ENCODE assay signal across 8 cellular contexts in the genomic region with DNA sequence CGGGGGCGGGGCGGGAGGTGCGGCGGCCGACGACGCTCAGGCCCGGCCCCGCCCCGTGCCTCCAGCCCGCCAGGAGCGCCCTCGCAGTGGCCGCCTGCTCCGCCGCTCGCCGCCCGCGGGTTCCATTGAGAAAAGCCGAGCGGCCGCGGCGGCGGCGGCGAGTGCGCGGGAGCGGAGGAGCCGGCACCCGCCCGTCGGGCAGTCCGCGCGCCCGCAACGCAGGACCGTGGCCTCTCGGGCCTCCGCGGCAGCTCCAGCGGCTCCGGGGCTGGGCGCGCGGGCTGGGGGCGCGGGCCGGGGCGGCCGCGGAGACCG. TPM values are rescaled to one million over a fixed set of nuclear protein-coding genes. Genes with fewer than 3 reads are reported as not detected.
DNase-seq lines count a peak whose midpoint lies in the region; ATAC-seq and TF ChIP-seq lines count a peak whose summit lies in the region.

Gene ZFPM1 (plus strand): TSS at position 64 of the 315 bp plus-strand sequence. CDS start 359 bp downstream, outside the sequence.

- peak within 1 kb of the TSS; percentile 95 for H3K4me2 ChIP-seq in mesenchymal stem cell (ENCODE audit: low read length, poor library complexity, severe bottlenecking)

- peak within 1 kb of the TSS; percentile 42 for H2AFZ ChIP-seq in mesenchymal stem cell (ENCODE audit: low read depth, low read length)

- H4K8ac ChIP-seq in mesenchymal stem cell (ENCODE audit: low read length) = peak within 1 kb of the TSS; percentile 90

- peaks cover 7 to 46% (median 33%) of the 10 kb centered on the region in 9 donors for H3K4me1 ChIP-seq in heart right ventricle
- peaks cover 41% of the 10 kb centered on the region for H3K4me1 ChIP-seq in mesenchymal stem cell (ENCODE audit: control insufficient read depth, insufficient read depth, low read depth, low read length)

- H3K27ac ChIP-seq in heart right ventricle (peak within 1 kb of the TSS in 8 of 10 donors; percentile 56 to 90 (median 70)), angular gyrus (ENCODE audit: low read depth, low read length) (peak within 1 kb of the TSS; percentile 82), mesenchymal stem cell (ENCODE audit: low read length, poor library complexity, severe bottlenecking) (no peak within 1 kb of the TSS)

- peak within 1 kb of the TSS; percentile 71 for H3K9ac ChIP-seq in mesenchymal stem cell (ENCODE audit: low read length)

- H2BK120ac ChIP-seq in mesenchymal stem cell (ENCODE audit: low read depth, low read length) = peak within 1 kb of the TSS; percentile 94

- H3K79me1 ChIP-seq in mesenchymal stem cell (replicated peaks; ENCODE audit: low read length, poor library complexity, severe bottlenecking) = peaks cover 22% of the 10 kb centered on the region

- H2AK5ac ChIP-seq in mesenchymal stem cell (ENCODE audit: low read length, severe bottlenecking) = no peak within 1 kb of the TSS

- peak within 1 kb of the TSS; percentile 19 for H2BK5ac ChIP-seq in mesenchymal stem cell (ENCODE audit: low read depth, low read length, poor library complexity, severe bottlenecking)

- DNase-seq in heart right ventricle (no peak), Right ventricle myocardium inferior (ENCODE audit: missing footprints) (no peak), mesenchymal stem cell (no peak), Ammon's horn (ENCODE audit: low spot score) (no peak), iPS-NIHi11 (ENCODE audit: low spot score) (no peak), hepatic stellate cell (ENCODE audit: low spot score) (no peak)
- DNase-seq in NK-92 treated with Interleukin-12 subunit alpha and Interleukin-12 subunit beta, amount 100 ng/mL, for 24 hours (lab: John Stamatoyannopoulos, UW) = no peak

- H2BK15ac ChIP-seq in mesenchymal stem cell (ENCODE audit: low read depth, poor library complexity, severe bottlenecking) = peak within 1 kb of the TSS; percentile 94

- H3K18ac ChIP-seq in mesenchymal stem cell (ENCODE audit: low read depth in 1 of 2, low read length in 2 of 2) = peak within 1 kb of the TSS; percentile 89 to 98

- H3K36me3 ChIP-seq in heart right ventricle (no peaks in the 10 kb centered on the region), mesenchymal stem cell (ENCODE audit: control insufficient read depth in 1 of 2, insufficient read depth in 2 of 2, low read depth in 1 of 2, low read length in 2 of 2) (no peaks in the 10 kb centered on the region)

- 1% methylated on average over 45 to 57 of the region's 57 CpGs for WGBS in heart right ventricle, 2 donors
- 0% methylated on average over 17 of the region's 57 CpGs for WGBS in mesenchymal stem cell

- peak within 1 kb of the TSS; percentile 38 to 85 (median 67) for H3K4me3 ChIP-seq in heart right ventricle
- peak within 1 kb of the TSS; percentile 69 to 78 for H3K4me3 ChIP-seq in mesenchymal stem cell (ENCODE audit: insufficient read depth in 1 of 2, low read depth in 1 of 2, low read length in 2 of 2)

- peak within 1 kb of the TSS in 1 of 2 experiments; percentile 64 for H3K14ac ChIP-seq in mesenchymal stem cell (ENCODE audit: low read length in 2 of 2)

- ATAC-seq in heart right ventricle (no peak), Right ventricle myocardium inferior (no peak)

- no peaks in the 10 kb centered on the region for H3K9me3 ChIP-seq in heart right ventricle
- H3K9me3 ChIP-seq in mesenchymal stem cell (ENCODE audit: control insufficient read depth, low read length) = no peaks in the 10 kb centered on the region

- H3K27me3 ChIP-seq in heart right ventricle = peaks cover 0 to 33% (median 0%) of the 10 kb centered on the region in 7 donors
- peaks cover 36 to 38% of the 10 kb centered on the region in 2 experiments for H3K27me3 ChIP-seq in mesenchymal stem cell (ENCODE audit: control insufficient read depth in 1 of 2, insufficient read depth in 1 of 2, low read length in 2 of 2)

- intact Hi-C loops in heart right ventricle (cut with DNase I) (no loop called here), Right ventricle myocardium inferior (cut with DNase I) (no loop called here)

- peak within 1 kb of the TSS; percentile 85 for H4K91ac ChIP-seq in mesenchymal stem cell (ENCODE audit: low read length)

- peak within 1 kb of the TSS; percentile 50 to 80 for H2BK12ac ChIP-seq in mesenchymal stem cell (ENCODE audit: low read length in 2 of 2)

- peak within 1 kb of the TSS in 1 of 2 experiments; percentile 52 for H3K4ac ChIP-seq in mesenchymal stem cell (ENCODE audit: low read depth in 1 of 2, low read length in 2 of 2)

- no peak for TF ChIP-seq CTCF in heart right ventricle (IDR thresholded peaks at IDR 0.05)

- H3K23ac ChIP-seq in mesenchymal stem cell (ENCODE audit: low read length in 2 of 2) = no peak within 1 kb of the TSS

RNA-seq across cellular contexts. Expression of gene ZFPM1, which starts in this region (rescaled TPM):
- 1 to 10 TPM; 3.2 to 6.0 (median 4.4) TPM for total RNA-seq in heart right ventricle
- 10 to 100 TPM in 1 of 2 donors, 1 to 10 TPM in 1; 2.0 to 10.4 TPM for polyA plus RNA-seq in heart right ventricle
- total RNA-seq in Right ventricle myocardium inferior = 4.1 TPM
- polyA plus RNA-seq in mesenchymal stem cell (2013, experiment 1 of 2) = 3.4 TPM
- polyA plus RNA-seq in mesenchymal stem cell (2013, experiment 2 of 2) = 3.4 TPM
